28 cellular contexts compared by ENCODE assay signal in the genomic region with DNA sequence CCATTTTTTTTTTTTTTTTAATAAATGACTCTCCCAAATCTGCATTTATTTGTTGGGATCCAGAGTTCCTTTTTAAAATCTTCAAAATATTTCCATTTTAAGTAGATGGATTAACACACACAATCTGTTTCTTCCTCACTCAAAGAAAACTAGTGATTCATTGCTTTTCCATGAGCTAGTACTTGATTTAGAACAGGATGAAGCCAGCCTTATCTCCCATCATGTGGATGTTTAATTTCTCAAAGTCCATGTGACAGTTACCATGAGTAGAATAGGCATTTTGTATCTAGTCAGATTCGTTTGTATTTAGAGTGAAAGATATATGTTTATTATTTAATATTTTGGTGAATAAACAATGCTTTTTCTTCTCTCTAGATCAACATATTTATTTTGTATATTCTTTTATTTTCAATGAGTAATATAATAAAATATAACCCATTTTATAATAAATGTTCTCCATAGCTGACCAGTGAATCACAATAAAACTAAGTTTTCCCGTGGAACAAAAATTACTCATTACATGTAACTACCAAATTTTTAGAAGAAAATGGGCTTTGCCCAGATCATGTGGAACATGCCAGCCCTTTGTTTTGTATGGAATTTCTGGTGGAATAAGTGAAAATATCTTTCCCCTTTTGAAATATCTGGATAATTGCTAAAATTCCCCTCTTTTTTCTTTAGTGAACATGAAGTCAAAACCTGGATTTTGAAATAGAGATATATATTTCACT. TPM values are rescaled to one million over a fixed set of nuclear protein-coding genes. Genes with fewer than 3 reads are reported as not detected.
DNase-seq lines count a peak whose midpoint lies in the region; ATAC-seq, FAIRE-seq and TF ChIP-seq lines count a peak whose summit lies in the region.
"Had no signal": no experiment of that assay in that cellular context is flagged by ENCODE, and none has a peak within 500 bp of the region (broad histone marks: within the 10 kb centered on the region; RNA-seq: fewer than 3 reads in every experiment).

No MANE protein-coding gene starts in this region.

- no peaks in the 10 kb centered on the region for H3K4me1 Mint-ChIP-seq in effector memory CD8-positive, alpha-beta T cell (ENCODE audit: low read depth in 2 of 2)
- H3K4me1 Mint-ChIP-seq: naive thymus-derived CD4-positive, alpha-beta T cell; T-cell had no signal

- WGBS in pancreas, 2 donors, result 60 to 75% methylated on average over 2 of the region's 2 CpGs

- intact Hi-C loops in pancreas (cut with DNase I), result no loop called here

- H3K9me3 ChIP-seq in pancreas, result no peaks in the 10 kb centered on the region
- H3K9me3 ChIP-seq: esophagus muscularis mucosa had no signal

- no peaks in the 10 kb centered on the region for H3K36me3 ChIP-seq in pancreas
- H3K36me3 ChIP-seq: esophagus muscularis mucosa had no signal

- no peaks in the 10 kb centered on the region for H3K9me3 Mint-ChIP-seq in effector memory CD8-positive, alpha-beta T cell

- H3K36me3 Mint-ChIP-seq in effector memory CD8-positive, alpha-beta T cell (ENCODE audit: insufficient read depth), result no peaks in the 10 kb centered on the region
- H3K36me3 Mint-ChIP-seq: T-cell had no signal

- no peak overlapping the region for H3K27ac ChIP-seq in pancreas
- H3K27ac ChIP-seq: C4-2B had no signal

- H3K4me1 ChIP-seq in pancreas, result no peaks in the 10 kb centered on the region

- TF ChIP-seq CTCF in choroid plexus epithelial cell (conservative IDR thresholded peaks at IDR 0.05; ENCODE audit: low read depth, low read length) (no peak), pancreas (IDR thresholded peaks at IDR 0.05) (no peak)

- ATAC-seq in pancreas (no peak), GM18505 (IDR thresholded peaks at IDR 0.05; ENCODE audit: unreplicated experiment) (no peak)
- ATAC-seq in effector memory CD8-positive, alpha-beta T cell (replicated peaks), result no peak
- ATAC-seq: activated CD8-positive, alpha-beta T cell treated with anti-CD3 and anti-CD28 coated beads, Interleukin-2, amount 10 ng/mL, durations not matched to agents 7 days and 5 days; left colon; naive thymus-derived CD4-positive, alpha-beta T cell; T-cell had no signal

- H3K27me3 Mint-ChIP-seq in effector memory CD8-positive, alpha-beta T cell, result peaks cover 0 to 21% of the 10 kb centered on the region in 2 donors

- H3K27ac Mint-ChIP-seq in effector memory CD8-positive, alpha-beta T cell, result no peak overlapping the region
- H3K27ac Mint-ChIP-seq: activated CD8-positive, alpha-beta T cell treated with anti-CD3 and anti-CD28 coated beads, Interleukin-2, amount 10 ng/mL, durations not matched to agents 7 days and 5 days; T-cell had no signal

- no peak overlapping the region for H3K4me3 Mint-ChIP-seq in effector memory CD8-positive, alpha-beta T cell
- H3K4me3 Mint-ChIP-seq: activated CD8-positive, alpha-beta T cell treated with anti-CD3 and anti-CD28 coated beads, Interleukin-2, amount 10 ng/mL, durations not matched to agents 7 days and 5 days; naive thymus-derived CD4-positive, alpha-beta T cell; T-cell had no signal

- no peak for TF ChIP-seq POLR2A in GM18505 (IDR thresholded peaks at IDR 0.05; ENCODE audit: borderline replicate concordance, extremely low read depth, insufficient read depth, insufficient read length)

- H3K4me3 ChIP-seq in choroid plexus epithelial cell (ENCODE audit: low read depth, low read length), result no peak overlapping the region
- no peak overlapping the region for H3K4me3 ChIP-seq in pancreas
- H3K4me3 ChIP-seq: esophagus muscularis mucosa had no signal

- no peaks in the 10 kb centered on the region for H3K27me3 ChIP-seq in pancreas
- H3K27me3 ChIP-seq: esophagus muscularis mucosa had no signal

- FAIRE-seq in pancreas (lab: Jason Lieb, UNC), result peak; percentile 5
- FAIRE-seq: D721Med had no signal

- DNase-seq in EH (ENCODE audit: low read depth) (peak; percentile 85), RPMI7951 (ENCODE audit: low read depth) (peak; percentile 56), choroid plexus epithelial cell (ENCODE audit: low read depth) (peak; percentile 63), pancreas (no peak), islet precursor cell (no peak)
- no peak for DNase-seq in activated naive CD4-positive, alpha-beta T cell (lab: John Stamatoyannopoulos, UW)
- DNase-seq in effector memory CD8-positive, alpha-beta T cell, result no peak
- DNase-seq: activated CD4-positive, CD25-positive, alpha-beta regulatory T cell treated with anti-CD3 and anti-CD28 coated beads, Interleukin-2, amount 50 U/mL, for 72 hours; activated CD8-positive, alpha-beta T cell treated with anti-CD3 and anti-CD28 coated beads, Interleukin-2, amount 10 ng/mL, durations not matched to agents 7 days and 5 days; activated gamma-delta T cell; effector memory CD4-positive, alpha-beta T cell; EL; H7; KBM-7; left colon; MV-4-11; naive thymus-derived CD4-positive, alpha-beta T cell; NCI-H1694 treated with DMSO at 0.1 percent for 48 hours; NCI-H345; NCI-H82; right cardiac atrium; SIG-M5; stimulated activated CD4-positive, alpha-beta T cell treated with anti-CD3 and anti-CD28 coated beads, Interleukin-15, amount 100 ng/mL, for 24 hours; T-cell had no signal

RNA-seq across cellular contexts. Expression of gene RPS23, which starts 54.9 kb away (rescaled TPM):
- total RNA-seq in RPMI7951 (2014; rRNA removed; shearing (Covaris generic)), result 3,875 and 4,006 TPM in 2 replicates
- total RNA-seq in pancreas, result 1,000 to 10,000 TPM in 3 of 6 donors, 100 to 1,000 TPM in 3; 735 to 1,116 (median 1,010) TPM
- 1,000 to 10,000 TPM in 1 of 2 donors, 100 to 1,000 TPM in 1; 981 to 1,904 TPM for polyA plus RNA-seq in pancreas

Comparison
In these comparisons a context has a peak if more than half of its experiments do, and no peak if none do; other contexts are left out.
1. DNase-seq: peak in EH (single experiment), RPMI7951 (single experiment) and choroid plexus epithelial cell (single experiment); none in pancreas (0 of 6), islet precursor cell (single experiment), activated naive CD4-positive, alpha-beta T cell (0 of 4) and effector memory CD8-positive, alpha-beta T cell (0 of 3).